12 cellular contexts compared by ENCODE assay signal in genomic region chr15:66404532-66404931, GRCh38. TPM values are rescaled to one million over a fixed set of nuclear protein-coding genes. Genes with fewer than 3 reads are reported as not detected.
DNase-seq lines count a peak whose midpoint lies in the region; ATAC-seq and TF ChIP-seq lines count a peak whose summit lies in the region.
"Had no signal": no experiment of that assay in that cellular context is flagged by ENCODE, and none has a peak within 500 bp of the region (broad histone marks: within the 10 kb centered on the region; RNA-seq: fewer than 3 reads in every experiment).

No MANE protein-coding gene starts in this region.

- no peak overlapping the region for H3K4me3 ChIP-seq in HL-60 (replicated peaks; ENCODE audit: insufficient read depth, low read length)
- H3K4me3 ChIP-seq in vagina: no peak overlapping the region
- H3K4me3 ChIP-seq: pancreas had no signal

- no peak overlapping the region for H3K4me3 Mint-ChIP-seq in central memory CD8-positive, alpha-beta T cell
- peak overlapping the region; percentile 34 to 88 (median 71) for H3K4me3 Mint-ChIP-seq in naive thymus-derived CD8-positive, alpha-beta T cell

- peaks cover 2% of the 10 kb centered on the region for H3K36me3 Mint-ChIP-seq in central memory CD8-positive, alpha-beta T cell (ENCODE audit: insufficient read depth)
- peaks cover 0 to 7% (median 0%) of the 10 kb centered on the region in 3 donors for H3K36me3 Mint-ChIP-seq in naive thymus-derived CD8-positive, alpha-beta T cell

- peaks cover 29% of the 10 kb centered on the region for H3K4me1 ChIP-seq in vagina

- H3K4me1 Mint-ChIP-seq in central memory CD8-positive, alpha-beta T cell: peaks cover 79% of the 10 kb centered on the region
- H3K4me1 Mint-ChIP-seq in naive thymus-derived CD8-positive, alpha-beta T cell: peaks cover 51 to 92% (median 91%) of the 10 kb centered on the region in 4 donors

- no peaks in the 10 kb centered on the region for H3K9me3 ChIP-seq in vagina
- H3K9me3 ChIP-seq: pancreas had no signal

- DNase-seq in ELF-1 (ENCODE audit: low read depth, low spot score): peak; percentile 80
- DNase-seq in HL-60 (ENCODE audit: low read depth in 1 of 2, low spot score in 1 of 2): peak in 1 of 2 experiments; percentile 36
- no peak for DNase-seq in central memory CD8-positive, alpha-beta T cell (ENCODE audit: low spot score in 2 of 2)
- DNase-seq in naive thymus-derived CD8-positive, alpha-beta T cell: no peak
- no peak for DNase-seq in vagina (ENCODE audit: extremely low spot score in 2 of 2)
- DNase-seq in pons (ENCODE audit: low spot score): no peak
- DNase-seq: cortex of kidney, DMS153, NCI-H226, pancreas, SW 1271 had no signal

- no peak for TF ChIP-seq CTCF in HL-60 (IDR thresholded peaks at IDR 0.05; ENCODE audit: insufficient read depth, low read length)
- no peak for TF ChIP-seq CTCF in vagina (IDR thresholded peaks at IDR 0.05)

- TF ChIP-seq POLR2A in vagina (IDR thresholded peaks at IDR 0.05): no peak

- H3K36me3 ChIP-seq in vagina: no peaks in the 10 kb centered on the region
- H3K36me3 ChIP-seq: pancreas had no signal

- peak overlapping the region; percentile 69 for H3K27ac Mint-ChIP-seq in central memory CD8-positive, alpha-beta T cell (ENCODE audit: low read depth)
- peak overlapping the region in 8 of 10 donors; percentile 0 to 90 (median 72) for H3K27ac Mint-ChIP-seq in naive thymus-derived CD8-positive, alpha-beta T cell

- POLR2A ChIA-PET in naive thymus-derived CD8-positive, alpha-beta T cell (lab: Charles Lee): interaction anchor here (0.7 to 0.8 kb wide), 2 partner anchors 11 to 17 kb away, joined by 3 read pairs; no protein-coding TSS in a partner anchor

- no peaks in the 10 kb centered on the region for H3K27me3 Mint-ChIP-seq in central memory CD8-positive, alpha-beta T cell
- no peaks in the 10 kb centered on the region for H3K27me3 Mint-ChIP-seq in naive thymus-derived CD8-positive, alpha-beta T cell

- H3K27ac ChIP-seq in HL-60 (replicated peaks) (0 out of 2 replicates have a peak overlapping the region, but pooled peaks have one; percentile 19), vagina (no peak overlapping the region)

- ATAC-seq in central memory CD8-positive, alpha-beta T cell (replicated peaks; ENCODE audit: extremely low read depth, poor library complexity, severe bottlenecking): no peak
- ATAC-seq in naive thymus-derived CD8-positive, alpha-beta T cell: no peak
- no peak for ATAC-seq in HG03342 (IDR thresholded peaks at IDR 0.05; ENCODE audit: unreplicated experiment)

- intact Hi-C loops in vagina (cut with DNase I): no loop called here

- H3K27me3 ChIP-seq in HL-60 (ENCODE audit: insufficient read depth, poor library complexity, severe bottlenecking): no peaks in the 10 kb centered on the region
- H3K27me3 ChIP-seq in vagina: no peaks in the 10 kb centered on the region
- H3K27me3 ChIP-seq: pancreas had no signal

- H3K9me3 Mint-ChIP-seq in central memory CD8-positive, alpha-beta T cell: no peaks in the 10 kb centered on the region
- no peaks in the 10 kb centered on the region for H3K9me3 Mint-ChIP-seq in naive thymus-derived CD8-positive, alpha-beta T cell

RNA-seq across cellular contexts. Expression of gene MAP2K1, which starts 17.8 kb away (rescaled TPM):
- total RNA-seq in naive thymus-derived CD8-positive, alpha-beta T cell: 10 to 100 TPM; 49.3 to 50.8 TPM
- polyA plus RNA-seq in naive thymus-derived CD8-positive, alpha-beta T cell: 10 to 100 TPM; 34.7 to 41.7 (median 39.3) TPM
- 23.6 TPM for total RNA-seq in vagina

RNA-seq across cellular contexts. Expression of gene TIPIN, which starts 48.0 kb away (rescaled TPM):
- 10 to 100 TPM; 13.6 to 14.4 TPM for total RNA-seq in naive thymus-derived CD8-positive, alpha-beta T cell
- polyA plus RNA-seq in naive thymus-derived CD8-positive, alpha-beta T cell: 10 to 100 TPM in 2 of 3 donors, 1 to 10 TPM in 1; 9.0 to 12.1 (median 10.3) TPM
- 7.9 TPM for total RNA-seq in vagina
